1 cellular context compared by ENCODE assay signal in the genomic region with DNA sequence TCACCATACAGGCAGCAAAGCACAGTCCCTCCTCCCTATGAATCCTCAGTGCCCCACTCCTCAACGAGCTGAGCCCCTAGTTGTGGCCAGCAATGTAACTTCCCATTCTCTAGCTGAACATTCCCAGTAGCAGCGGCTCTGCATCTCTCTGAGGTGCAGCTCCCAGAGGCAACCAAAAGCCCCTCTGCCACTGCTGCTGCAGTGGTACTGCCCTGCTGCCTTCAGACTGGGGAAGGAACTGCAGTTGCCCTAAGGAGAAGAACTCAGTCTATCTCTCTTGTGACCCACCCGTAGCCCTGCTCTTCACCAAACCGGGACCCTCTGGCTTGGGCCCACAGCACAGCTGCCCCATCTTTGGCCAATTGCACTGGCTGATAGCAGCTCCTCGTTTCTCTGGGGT.
TF ChIP-seq lines count a peak whose summit lies in the region.

No MANE protein-coding gene starts in this region.

TF ChIP-seq in GM12878, 131 proteins besides CTCF, POLR2A, EP300 and RAD21:
- TF ChIP-seq YY1 (IDR thresholded peaks at IDR 0.05; ENCODE audit: low read depth, low read length): no peak
- no peak for TF ChIP-seq NR2C2 (IDR thresholded peaks at IDR 0.05; ENCODE audit: borderline replicate concordance, control insufficient read depth, insufficient read length, low read depth)
- TF ChIP-seq NRF1 (conservative IDR thresholded peaks at IDR 0.05; ENCODE audit: low read depth, low read length): no peak
- no peak for TF ChIP-seq CHD4 (IDR thresholded peaks at IDR 0.05)
- TF ChIP-seq, protein P1, sequence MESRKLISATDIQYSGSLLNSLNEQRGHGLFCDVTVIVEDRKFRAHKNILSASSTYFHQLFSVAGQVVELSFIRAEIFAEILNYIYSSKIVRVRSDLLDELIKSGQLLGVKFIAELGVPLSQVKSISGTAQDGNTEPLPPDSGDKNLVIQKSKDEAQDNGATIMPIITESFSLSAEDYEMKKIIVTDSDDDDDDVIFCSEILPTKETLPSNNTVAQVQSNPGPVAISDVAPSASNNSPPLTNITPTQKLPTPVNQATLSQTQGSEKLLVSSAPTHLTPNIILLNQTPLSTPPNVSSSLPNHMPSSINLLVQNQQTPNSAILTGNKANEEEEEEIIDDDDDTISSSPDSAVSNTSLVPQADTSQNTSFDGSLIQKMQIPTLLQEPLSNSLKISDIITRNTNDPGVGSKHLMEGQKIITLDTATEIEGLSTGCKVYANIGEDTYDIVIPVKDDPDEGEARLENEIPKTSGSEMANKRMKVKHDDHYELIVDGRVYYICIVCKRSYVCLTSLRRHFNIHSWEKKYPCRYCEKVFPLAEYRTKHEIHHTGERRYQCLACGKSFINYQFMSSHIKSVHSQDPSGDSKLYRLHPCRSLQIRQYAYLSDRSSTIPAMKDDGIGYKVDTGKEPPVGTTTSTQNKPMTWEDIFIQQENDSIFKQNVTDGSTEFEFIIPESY (IDR thresholded peaks at IDR 0.05): no peak
- TF ChIP-seq, protein P2, sequence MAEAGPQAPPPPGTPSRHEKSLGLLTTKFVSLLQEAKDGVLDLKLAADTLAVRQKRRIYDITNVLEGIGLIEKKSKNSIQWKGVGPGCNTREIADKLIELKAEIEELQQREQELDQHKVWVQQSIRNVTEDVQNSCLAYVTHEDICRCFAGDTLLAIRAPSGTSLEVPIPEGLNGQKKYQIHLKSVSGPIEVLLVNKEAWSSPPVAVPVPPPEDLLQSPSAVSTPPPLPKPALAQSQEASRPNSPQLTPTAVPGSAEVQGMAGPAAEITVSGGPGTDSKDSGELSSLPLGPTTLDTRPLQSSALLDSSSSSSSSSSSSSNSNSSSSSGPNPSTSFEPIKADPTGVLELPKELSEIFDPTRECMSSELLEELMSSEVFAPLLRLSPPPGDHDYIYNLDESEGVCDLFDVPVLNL (IDR thresholded peaks at IDR 0.05; ENCODE audit: low read depth, low read length): no peak
